Comparison of ENCODE assay signal across 23 cellular contexts in genomic region chr1:19776933-19777332, GRCh38. TPM values are rescaled to one million over a fixed set of nuclear protein-coding genes. Genes with fewer than 3 reads are reported as not detected.
DNase-seq lines count a peak whose midpoint lies in the region; ATAC-seq and TF ChIP-seq lines count a peak whose summit lies in the region.
"Had no signal": no experiment of that assay in that cellular context is flagged by ENCODE, and none has a peak within 500 bp of the region (broad histone marks: within the 10 kb centered on the region; RNA-seq: fewer than 3 reads in every experiment).

No MANE protein-coding gene starts in this region.

- no peaks in the 10 kb centered on the region for H3K79me1 ChIP-seq in H9 (ENCODE audit: insufficient read depth, low read depth, low read length, poor library complexity, severe bottlenecking)

- H3K56ac ChIP-seq in H9 (ENCODE audit: insufficient read length, low read depth, low read length), result no peak overlapping the region

- no peak overlapping the region for H3K4me3 Mint-ChIP-seq in H9
- H3K4me3 Mint-ChIP-seq: CD14-positive monocyte; CD4-positive, alpha-beta T cell; CD8-positive, alpha-beta memory T cell; GM23338 had no signal

- no peak overlapping the region for H2AFZ ChIP-seq in H9 (ENCODE audit: low read length)
- H2AFZ ChIP-seq: GM23338 had no signal

- H3T11ph ChIP-seq in H9 (ENCODE audit: low read length), result no peak overlapping the region

- H4K8ac ChIP-seq in H9 (replicated peaks; ENCODE audit: insufficient read length, low read depth, low read length), result no peak overlapping the region

- DNase-seq in prostate gland (ENCODE audit: low spot score), result no peak
- no peak for DNase-seq in H9
- no peak for DNase-seq in vagina (ENCODE audit: extremely low spot score in 2 of 2)
- DNase-seq: 8988T; ACHN; AML-193; BE2C; Calu3; CD4-positive, alpha-beta T cell; CD8-positive, alpha-beta memory T cell; DMS79 treated with DMSO at 0.1 percent for 48 hours; GF-D8 had no signal

- H3K4me3 ChIP-seq in prostate gland (no peak overlapping the region), vagina (no peak overlapping the region)
- H3K4me3 ChIP-seq: A549, GM23338, HAP-1 had no signal

- H3K27ac ChIP-seq in 22Rv1, result peak overlapping the region; percentile 66
- H3K27ac ChIP-seq in C4-2B, result peak overlapping the region; percentile 51
- H3K27ac ChIP-seq in VCaP, result peak overlapping the region; percentile 94
- H3K27ac ChIP-seq in prostate gland, result peak overlapping the region; percentile 67 to 70
- no peak overlapping the region for H3K27ac ChIP-seq in H9 (ENCODE audit: insufficient read length, low read depth, low read length)
- H3K27ac ChIP-seq in vagina, result no peak overlapping the region
- H3K27ac ChIP-seq: A549 had no signal

- no peak overlapping the region for H3K14ac ChIP-seq in H9 (ENCODE audit: insufficient read depth, low read length)

- H3K23ac ChIP-seq in H9 (ENCODE audit: insufficient read length, low read depth, low read length), result no peak overlapping the region

- no peak overlapping the region for H3K4ac ChIP-seq in H9 (ENCODE audit: low read depth, low read length)

- H3K36me3 ChIP-seq in prostate gland, result no peaks in the 10 kb centered on the region
- peaks cover 0 to 41% of the 10 kb centered on the region in 2 donors for H3K36me3 ChIP-seq in vagina
- H3K36me3 ChIP-seq: BE2C, HAP-1 had no signal

- no peaks in the 10 kb centered on the region for H4K20me1 ChIP-seq in H9 (ENCODE audit: control insufficient read depth, insufficient read depth, insufficient read length)

- H3K23me2 ChIP-seq in H9 (ENCODE audit: insufficient read length, low read depth, low read length, poor library complexity, severe bottlenecking), result no peaks in the 10 kb centered on the region

- H2BK20ac ChIP-seq in H9 (ENCODE audit: low read depth, low read length, poor library complexity, severe bottlenecking), result no peak overlapping the region

- H4K91ac ChIP-seq in H9 (ENCODE audit: insufficient read length, low read depth, low read length), result no peak overlapping the region

- peaks cover 0 to 4% (median 2%) of the 10 kb centered on the region in 3 experiments; a peak in 1 of 7 replicates for H3K36me3 Mint-ChIP-seq in H9 (ENCODE audit: insufficient read depth in 1 of 3, low read depth in 3 of 3)

- no peaks in the 10 kb centered on the region; a peak in 1 of 5 replicates for H3K9me3 Mint-ChIP-seq in H9
- H3K9me3 Mint-ChIP-seq: CD14-positive monocyte; CD4-positive, alpha-beta T cell; CD8-positive, alpha-beta memory T cell had no signal

- no peak overlapping the region for H2BK120ac ChIP-seq in H9 (ENCODE audit: low read depth, low read length, poor library complexity, severe bottlenecking)

- H3K27me3 ChIP-seq in prostate gland (replicated peaks; ENCODE audit: insufficient read depth) (no peaks in the 10 kb centered on the region), H9 (ENCODE audit: insufficient read depth, low read length) (peaks cover 31% of the 10 kb centered on the region; the same call in 1 of the 2 replicates), vagina (no peaks in the 10 kb centered on the region)
- H3K27me3 ChIP-seq: BE2C had no signal

- intact Hi-C loops in prostate gland (cut with DNase I), result no loop called here
- intact Hi-C loops in vagina (cut with DNase I), result no loop called here

- no peak overlapping the region for H2AK5ac ChIP-seq in H9 (ENCODE audit: insufficient read length, low read length)

- no peak overlapping the region for H2BK15ac ChIP-seq in H9 (ENCODE audit: low read depth, low read length)

- TF ChIP-seq POLR2A in prostate gland (IDR thresholded peaks at IDR 0.05) (no peak), vagina (IDR thresholded peaks at IDR 0.05) (no peak)

- H4K5ac ChIP-seq in H9 (ENCODE audit: insufficient read length, low read depth, low read length), result no peak overlapping the region

- no peaks in the 10 kb centered on the region for H3K9me3 ChIP-seq in prostate gland
- no peaks in the 10 kb centered on the region for H3K9me3 ChIP-seq in H9 (ENCODE audit: control insufficient read depth, low read depth, low read length)
- no peaks in the 10 kb centered on the region for H3K9me3 ChIP-seq in vagina
- H3K9me3 ChIP-seq: A549, BE2C, HAP-1 had no signal

- no peak overlapping the region for H3K18ac ChIP-seq in H9 (ENCODE audit: insufficient read length, low read depth, low read length)

- H3K4me1 Mint-ChIP-seq in H9, result peaks cover 0 to 13% of the 10 kb centered on the region in 2 experiments; a peak in 3 of 4 replicates
- H3K4me1 Mint-ChIP-seq: CD14-positive monocyte had no signal

- peaks cover 91% of the 10 kb centered on the region for H3K27me3 Mint-ChIP-seq in H9 (ENCODE audit: low read depth)
- H3K27me3 Mint-ChIP-seq: CD4-positive, alpha-beta T cell; CD8-positive, alpha-beta memory T cell had no signal

- peaks cover 6% of the 10 kb centered on the region for H3K4me1 ChIP-seq in prostate gland (replicated peaks)
- H3K4me1 ChIP-seq in H9 (ENCODE audit: insufficient read depth, low read length), result no peaks in the 10 kb centered on the region
- H3K4me1 ChIP-seq in vagina, result no peaks in the 10 kb centered on the region
- H3K4me1 ChIP-seq: A549, BE2C, HAP-1 had no signal

- no peaks in the 10 kb centered on the region for H3K79me2 ChIP-seq in H9 (ENCODE audit: insufficient read depth, low read length)

- H3K9ac ChIP-seq in H9 (ENCODE audit: extremely low read depth, insufficient read length, low read length), result no peak overlapping the region

- TF ChIP-seq CTCF in 22Rv1 (IDR thresholded peaks at IDR 0.05) (no peak), C4-2B (conservative IDR thresholded peaks at IDR 0.05) (no peak), VCaP (conservative IDR thresholded peaks at IDR 0.05) (no peak), prostate gland (IDR thresholded peaks at IDR 0.05) (no peak), H9 (conservative IDR thresholded peaks at IDR 0.05) (no peak), vagina (IDR thresholded peaks at IDR 0.05) (no peak)

- WGBS in prostate gland, result 95% methylated on average over 4 of the region's 4 CpGs
- WGBS in H9 (ENCODE audit: extremely low coverage, insufficient read length, low lambda C conversion rate), result no CpG with 5 or more reads among the region's 4 CpGs

- ATAC-seq in HG02623 (IDR thresholded peaks at IDR 0.05; ENCODE audit: unreplicated experiment), result no peak
- ATAC-seq: A549, GM23338 had no signal

- H3K4me2 ChIP-seq in H9 (ENCODE audit: insufficient read depth, insufficient read length, low read length), result no peak overlapping the region
- H3K4me2 ChIP-seq: A549, GM23338 had no signal

- no peak overlapping the region for H3K27ac Mint-ChIP-seq in H9
- H3K27ac Mint-ChIP-seq: CD4-positive, alpha-beta T cell; CD8-positive, alpha-beta memory T cell; GM23338 had no signal

- H2BK5ac ChIP-seq in H9 (ENCODE audit: insufficient read length, low read length), result no peak overlapping the region

- no peak overlapping the region for H2BK12ac ChIP-seq in H9 (ENCODE audit: insufficient read length, low read depth, low read length)

RNA-seq across cellular contexts. Expression of gene TMCO4, which starts 22.8 kb away (rescaled TPM):
- 10 to 100 TPM; 60.5 to 89.9 TPM for total RNA-seq in prostate gland
- total RNA-seq in H9 (2021), result 2.7 and 4.0 TPM in 2 replicates
- 28.7 TPM for total RNA-seq in vagina

RNA-seq across cellular contexts. Expression of gene RNF186, which starts 38.1 kb away (rescaled TPM):
- total RNA-seq in prostate gland (not detected), H9 (2021) (not detected in 2 replicates), vagina (not detected)
- total RNA-seq: Calu3; CD4-positive, alpha-beta T cell; CD8-positive, alpha-beta memory T cell; Daoy; G401; GM23338; H4 had no signal

Comparison
In these comparisons a context has a peak if more than half of its experiments do, and no peak if none do; other contexts are left out.
1. H3K27ac ChIP-seq: peak in 22Rv1 (single experiment), C4-2B (single experiment), VCaP (single experiment) and prostate gland (2 of 2); none in H9 (single experiment) and vagina (single experiment).